In genomic region chr1:54967372-54967771, GRCh38 we compare ENCODE assay signal across 26 cellular contexts. TPM values are rescaled to one million over a fixed set of nuclear protein-coding genes. Genes with fewer than 3 reads are reported as not detected.
DNase-seq lines count a peak whose midpoint lies in the region; ATAC-seq, FAIRE-seq and TF ChIP-seq lines count a peak whose summit lies in the region.
"Had no signal": no experiment of that assay in that cellular context is flagged by ENCODE, and none has a peak within 500 bp of the region (broad histone marks: within the 10 kb centered on the region; RNA-seq: fewer than 3 reads in every experiment).

No MANE protein-coding gene starts in this region.

- H4K20me1 ChIP-seq in BLaER1 treated with 17β-estradiol and CSF1 and Interleukin-3, amounts not matched to agents 10 nM and 100 nM, result no peaks in the 10 kb centered on the region
- H4K20me1 ChIP-seq in HCT116 (ENCODE audit: insufficient read depth) (no peaks in the 10 kb centered on the region), K562 (replicated peaks; ENCODE audit: control insufficient read depth, insufficient read depth, low read length) (no peaks in the 10 kb centered on the region)
- H4K20me1 ChIP-seq: BLaER1 had no signal

- H3K9me1 ChIP-seq in K562 (ENCODE audit: control insufficient read depth, insufficient read depth, low read length), result no peaks in the 10 kb centered on the region

- POLR2A ChIA-PET in HCT116 (lab: Charles Lee), result no interaction called here
- POLR2A ChIA-PET in K562 (lab: Yijun Ruan, JAX), result no interaction called here

- TF ChIP-seq CTCF in HCT116 (IDR thresholded peaks at IDR 0.05 in 2 of 3, conservative IDR thresholded peaks at IDR 0.05 in 1 of 3; ENCODE audit: borderline replicate concordance in 1 of 3, insufficient read depth in 1 of 3, low read depth in 2 of 3, low read length in 2 of 3), result no peak
- TF ChIP-seq CTCF in K562 (IDR thresholded peaks at IDR 0.05 in 2 of 3, conservative IDR thresholded peaks at IDR 0.05 in 1 of 3; ENCODE audit: insufficient read depth in 2 of 3, low read depth in 1 of 3, low read length in 3 of 3), result no peak

- RAD21 ChIA-PET in HCT116 (lab: Charles Lee; ENCODE audit: low non-redundant PET in 1 of 2, low total read pairs in 2 of 2, uncharacterized antibody in 2 of 2, unreplicated experiment in 2 of 2), result no interaction called here

- H2AFZ ChIP-seq in HCT116 (ENCODE audit: low read depth, low read length, poor library complexity, severe bottlenecking) (no peak overlapping the region), K562 (ENCODE audit: low read depth, low read length) (no peak overlapping the region)
- H2AFZ ChIP-seq: neural progenitor cell had no signal

- peak overlapping the region in 8 of 11 experiments; percentile 78 to 84 (median 80); a peak in 14 of 22 replicates for H3K27ac ChIP-seq in BLaER1 treated with 17β-estradiol and CSF1 and Interleukin-3, amounts not matched to agents 10 nM and 100 nM
- H3K27ac ChIP-seq in HCT116 (ENCODE audit: low read depth, low read length), result no peak overlapping the region
- H3K27ac ChIP-seq in K562 (ENCODE audit: extremely low read depth, low read depth, low read length), result no peak overlapping the region
- H3K27ac ChIP-seq: neural progenitor cell had no signal

- ATAC-seq in HCT116 (no peak), K562 (no peak), GM19035 (IDR thresholded peaks at IDR 0.05; ENCODE audit: unreplicated experiment) (no peak)
- ATAC-seq: left colon had no signal

- no peak overlapping the region for H3K9ac ChIP-seq in BLaER1 treated with 17β-estradiol and CSF1 and Interleukin-3, amounts not matched to agents 10 nM and 100 nM
- H3K9ac ChIP-seq in HCT116 (ENCODE audit: low read length) (no peak overlapping the region), K562 (ENCODE audit: insufficient read depth in 1 of 2, low read depth in 2 of 2, low read length in 2 of 2) (no peak overlapping the region)
- H3K9ac ChIP-seq: BLaER1, neural progenitor cell had no signal

- H3K4me2 ChIP-seq in BLaER1 treated with 17β-estradiol and CSF1 and Interleukin-3, amounts not matched to agents 10 nM and 100 nM, result peak overlapping the region in 7 of 11 experiments; percentile 36 to 85 (median 81); a peak in 11 of 22 replicates
- H3K4me2 ChIP-seq in HCT116 (ENCODE audit: low read length), result peak overlapping the region; percentile 40
- no peak overlapping the region for H3K4me2 ChIP-seq in K562 (ENCODE audit: insufficient read depth, low read length)
- H3K4me2 ChIP-seq: BLaER1, neural progenitor cell had no signal

- H3K4me3 ChIP-seq in BLaER1 treated with 17β-estradiol and CSF1 and Interleukin-3, amounts not matched to agents 10 nM and 100 nM, result no peak overlapping the region; a peak in 1 of 20 replicates
- H3K4me3 ChIP-seq in HCT116 (replicated peaks in 1 of 2; ENCODE audit: low read depth in 1 of 2, low read length in 2 of 2) (no peak overlapping the region), K562 (no peak overlapping the region)
- H3K4me3 ChIP-seq: BLaER1, neural progenitor cell, spleen had no signal

- no peaks in the 10 kb centered on the region for H3K27me3 ChIP-seq in BLaER1 treated with 17β-estradiol and CSF1 and Interleukin-3, amounts not matched to agents 10 nM and 100 nM
- H3K27me3 ChIP-seq in HCT116 (ENCODE audit: insufficient read depth, low read length) (no peaks in the 10 kb centered on the region), K562 (ENCODE audit: control insufficient read depth in 2 of 2, insufficient read depth in 2 of 2, low read length in 2 of 2) (peaks cover 14 to 35% of the 10 kb centered on the region in 2 experiments)
- H3K27me3 ChIP-seq: BLaER1, neural progenitor cell had no signal

- no TSS peak for BruUV-seq in HCT116 (replicated peaks; lab: Mats Ljungman, UMichigan)
- no TSS peak for BruUV-seq in K562 (replicated peaks; lab: Mats Ljungman, UMichigan)

- DNase-seq in HCT116 (ENCODE audit: low read depth, low spot score) (no peak), K562 (ENCODE audit: extremely low read depth in 1 of 4, low spot score in 3 of 4) (no peak), kidney tubule cell (ENCODE audit: low spot score) (peak; percentile 52), cortex of kidney (lab: John Stamatoyannopoulos, UW) (no peak), NCI-H524 (lab: John Stamatoyannopoulos, UW) (no peak), hypothalamus (lab: John Stamatoyannopoulos, UW) (no peak)
- DNase-seq: activated CD4-positive, alpha-beta T cell treated with anti-CD3 and anti-CD28 coated beads, Interleukin-2, amount 10 ng/mL, durations not matched to agents 7 days and 5 days; activated naive CD4-positive, alpha-beta T cell treated with Interleukin-2 at 50 U/mL for 16 hours; anterior cingulate cortex; NCI-H1105; NCI-H748 treated with DMSO at 0.1 percent for 48 hours; RPMI8226; spleen; stimulated activated CD8-positive, alpha-beta memory T cell treated with anti-CD3 and anti-CD28 coated beads, Interleukin-4, amount 100 ng/mL, for 48 hours; substantia nigra; SW 1271 had no signal

- TF ChIP-seq POLR2A in HCT116 (IDR thresholded peaks at IDR 0.05; ENCODE audit: borderline replicate concordance, extremely low read depth, insufficient read depth, insufficient read length) (no peak), K562 (conservative IDR thresholded peaks at IDR 0.05) (no peak)

- H3K9me2 ChIP-seq in HCT116 (ENCODE audit: insufficient read depth), result no peaks in the 10 kb centered on the region

- intact Hi-C loops in HCT116 (cut with micrococcal nuclease) (no loop called here), K562 (cut with micrococcal nuclease) (no loop called here)

- H3K9me3 ChIP-seq in BLaER1 treated with 17β-estradiol and CSF1 and Interleukin-3, amounts not matched to agents 10 nM and 100 nM (replicated peaks in 1 of 11), result peaks cover 0 to 12% (median 9%) of the 10 kb centered on the region in 11 experiments; a peak in 9 of 22 replicates
- H3K9me3 ChIP-seq in HCT116 (ENCODE audit: control insufficient read depth in 1 of 2, insufficient read depth in 1 of 2, low read depth in 1 of 2, low read length in 2 of 2) (no peaks in the 10 kb centered on the region), K562 (replicated peaks; ENCODE audit: control insufficient read depth, insufficient read depth, low read depth, low read length) (no peaks in the 10 kb centered on the region)
- H3K9me3 ChIP-seq: BLaER1, spleen had no signal

- FAIRE-seq in K562 (lab: Jason Lieb, UNC), result no peak
- FAIRE-seq: endometrium had no signal

- no peak for TF ChIP-seq EP300 in K562 (IDR thresholded peaks at IDR 0.05; ENCODE audit: low read length)

- H3K36me3 ChIP-seq in BLaER1 treated with 17β-estradiol and CSF1 and Interleukin-3, amounts not matched to agents 10 nM and 100 nM, result no peaks in the 10 kb centered on the region
- H3K36me3 ChIP-seq in HCT116 (ENCODE audit: control insufficient read depth in 1 of 2, insufficient read depth in 2 of 2, low read length in 2 of 2) (no peaks in the 10 kb centered on the region), K562 (ENCODE audit: control insufficient read depth, insufficient read depth, low read length) (no peaks in the 10 kb centered on the region)
- H3K36me3 ChIP-seq: BLaER1, neural progenitor cell, spleen had no signal

- CTCF ChIA-PET in HCT116 (lab: Charles Lee), result no interaction called here
- CTCF ChIA-PET in K562 (lab: Yijun Ruan, JAX; ENCODE audit: low intra/inter-chr PET ratio), result no interaction called here

- WGBS in K562 (ENCODE audit: insufficient coverage, low coverage, missing lambda C conversion rate), result 12% methylated on average over 5 of the region's 5 CpGs

- in situ Hi-C loops in K562 (cut with MboI), result no loop called here

- no peak for TF ChIP-seq RAD21 in HCT116 (IDR thresholded peaks at IDR 0.05; ENCODE audit: low read depth)
- no peak for TF ChIP-seq RAD21 in K562 (CRISPR knock-in tag; conservative IDR thresholded peaks at IDR 0.05 in 1 of 2, IDR thresholded peaks at IDR 0.05 in 1 of 2)

- H3K4me1 ChIP-seq in BLaER1 treated with 17β-estradiol and CSF1 and Interleukin-3, amounts not matched to agents 10 nM and 100 nM, result peaks cover 20 to 49% (median 34%) of the 10 kb centered on the region in 10 experiments
- H3K4me1 ChIP-seq in HCT116 (ENCODE audit: control insufficient read depth in 1 of 2, insufficient read depth in 2 of 2, low read length in 2 of 2), result peaks cover 21 to 51% of the 10 kb centered on the region in 2 experiments
- H3K4me1 ChIP-seq in K562 (replicated peaks in 1 of 2; ENCODE audit: control insufficient read depth in 2 of 2, insufficient read depth in 2 of 2, low read length in 2 of 2), result peaks cover 0 to 10% of the 10 kb centered on the region in 2 experiments; a peak in 2 of 5 replicates
- H3K4me1 ChIP-seq: neural progenitor cell had no signal

- H3K79me2 ChIP-seq in HCT116 (ENCODE audit: insufficient read depth, low read length), result no peaks in the 10 kb centered on the region
- no peaks in the 10 kb centered on the region for H3K79me2 ChIP-seq in K562 (ENCODE audit: control insufficient read depth, insufficient read depth, low read length)

RNA-seq across cellular contexts. Expression of gene TMEM61, which starts 13.1 kb away (rescaled TPM):
- 4.4 TPM for total RNA-seq in HCT116 (2021; ENCODE audit: unreplicated experiment)
- polyA plus RNA-seq in HCT116 (2012), result 6.1 and 6.5 TPM in 2 replicates
- not detected in 2 replicates for total RNA-seq in K562 (2011; cell fraction: chromatin; rRNA removed; ENCODE audit: low replicate concordance)
- not detected in 2 replicates for total RNA-seq in K562 (2011; cell fraction: nucleolus; rRNA removed)
- not detected in 2 replicates for total RNA-seq in K562 (2011; cell fraction: nucleoplasm; rRNA removed)
- total RNA-seq in K562 (2014; rRNA removed), result not detected in 2 replicates
- not detected in 2 replicates for total RNA-seq in K562 (2014; rRNA removed; fragmentation: Illumina TruSeq; extraction: Trizol)
- not detected in 2 replicates for total RNA-seq in K562 (2015; rRNA removed; fragmentation: Illumina TruSeq; extraction: Trizol)
- total RNA-seq in K562 (2021), result not detected in 2 replicates
- not detected in 2 replicates for polyA plus RNA-seq in K562 (2011; rRNA removed)
- polyA plus RNA-seq in K562 (2011; cell fraction: cytosol; rRNA removed), result not detected in 2 replicates
- polyA plus RNA-seq in K562 (2011; cell fraction: nucleus; rRNA removed), result not detected in 2 replicates
- polyA plus RNA-seq in K562 (2012), result not detected in 2 replicates
- polyA plus RNA-seq in K562 (2014; fragmentation: Illumina TruSeq; extraction: Trizol), result not detected in 2 replicates
- not detected for polyA plus RNA-seq in K562 (2014; fragmentation: Nextera tagmentation; extraction: Ambion mirVana)
- polyA plus RNA-seq in K562 (2014; rRNA removed), result not detected in 2 replicates
- polyA minus RNA-seq in K562 (2011; rRNA and poly(A)+ RNA removed), result not detected in 2 replicates
- polyA minus RNA-seq in K562 (2011; cell fraction: cytosol; rRNA and poly(A)+ RNA removed), result not detected in 2 replicates
- polyA minus RNA-seq in K562 (2011; cell fraction: nucleus; rRNA and poly(A)+ RNA removed), result not detected in 2 replicates
- total RNA-seq: activated CD4-positive, alpha-beta T cell treated with anti-CD3 and anti-CD28 coated beads, Interleukin-2, amount 10 ng/mL, durations not matched to agents 7 days and 5 days; chondrocyte; fibroblast of villous mesenchyme; pulmonary artery endothelial cell had no signal
- polyA plus RNA-seq: IgD-negative memory B cell had no signal

RNA-seq across cellular contexts. Expression of gene BSND, which starts 31.4 kb away (rescaled TPM):
- total RNA-seq in HCT116 (2021; ENCODE audit: unreplicated experiment) (not detected), K562 (2014; rRNA removed) (not detected in 2 replicates), K562 (2014; rRNA removed; fragmentation: Illumina TruSeq; extraction: Trizol) (not detected in 2 replicates), K562 (2015; rRNA removed; fragmentation: Illumina TruSeq; extraction: Trizol) (not detected in 2 replicates), K562 (2021) (not detected in 2 replicates)
- polyA plus RNA-seq in HCT116 (2012), result not detected in 2 replicates
- total RNA-seq in K562 (2011; cell fraction: chromatin; rRNA removed; ENCODE audit: low replicate concordance), result not detected in 2 replicates
- not detected in 2 replicates for total RNA-seq in K562 (2011; cell fraction: nucleolus; rRNA removed)
- not detected in 2 replicates for total RNA-seq in K562 (2011; cell fraction: nucleoplasm; rRNA removed)
- polyA plus RNA-seq in K562 (2011; rRNA removed) (not detected in 2 replicates), K562 (2014; fragmentation: Illumina TruSeq; extraction: Trizol) (not detected in 2 replicates), K562 (2014; fragmentation: Nextera tagmentation; extraction: Ambion mirVana) (not detected), K562 (2014; rRNA removed) (not detected in 2 replicates)
- 0.01 TPM in 1 of 2 replicates, not detected in the other for polyA plus RNA-seq in K562 (2011; cell fraction: cytosol; rRNA removed)
- not detected in 2 replicates for polyA plus RNA-seq in K562 (2011; cell fraction: nucleus; rRNA removed)
- 0.01 TPM in 1 of 2 replicates, not detected in the other for polyA plus RNA-seq in K562 (2012)
- not detected in 2 replicates for polyA minus RNA-seq in K562 (2011; rRNA and poly(A)+ RNA removed)
- polyA minus RNA-seq in K562 (2011; cell fraction: cytosol; rRNA and poly(A)+ RNA removed), result not detected in 2 replicates
- polyA minus RNA-seq in K562 (2011; cell fraction: nucleus; rRNA and poly(A)+ RNA removed), result not detected in 2 replicates
- total RNA-seq: chondrocyte, fibroblast of villous mesenchyme, left colon, pulmonary artery endothelial cell had no signal
- polyA plus RNA-seq: IgD-negative memory B cell had no signal

Comparison
In these comparisons a context has a peak if more than half of its experiments do, and no peak if none do; other contexts are left out.
1. H3K27ac ChIP-seq: peak in BLaER1 treated with 17β-estradiol and CSF1 and Interleukin-3, amounts not matched to agents 10 nM and 100 nM (8 of 11); none in HCT116 (single experiment) and K562 (single experiment).